1 cellular context compared by ENCODE assay signal in genomic region chr9:134747951-134748489, GRCh38.
TF ChIP-seq lines count a peak whose summit lies in the region.

No MANE protein-coding gene starts in this region.

TF ChIP-seq in H1, 55 proteins besides CTCF, POLR2A, EP300 and RAD21:
- TF ChIP-seq CHD7 (IDR thresholded peaks at IDR 0.05; ENCODE audit: insufficient replicate concordance, low read length) (no peak), SP1 (IDR thresholded peaks at IDR 0.05; ENCODE audit: low read depth, low read length) (no peak), TAF7 (optimal IDR thresholded peaks at IDR 0.05; ENCODE audit: borderline replicate concordance, low read depth, low read length) (no peak), POLR2AphosphoS5 (IDR thresholded peaks at IDR 0.05; ENCODE audit: low read depth, low read length) (no peak), JUND (IDR thresholded peaks at IDR 0.05; ENCODE audit: low read length) (no peak)
